Comparison of ENCODE assay signal across 9 cellular contexts in the genomic region with DNA sequence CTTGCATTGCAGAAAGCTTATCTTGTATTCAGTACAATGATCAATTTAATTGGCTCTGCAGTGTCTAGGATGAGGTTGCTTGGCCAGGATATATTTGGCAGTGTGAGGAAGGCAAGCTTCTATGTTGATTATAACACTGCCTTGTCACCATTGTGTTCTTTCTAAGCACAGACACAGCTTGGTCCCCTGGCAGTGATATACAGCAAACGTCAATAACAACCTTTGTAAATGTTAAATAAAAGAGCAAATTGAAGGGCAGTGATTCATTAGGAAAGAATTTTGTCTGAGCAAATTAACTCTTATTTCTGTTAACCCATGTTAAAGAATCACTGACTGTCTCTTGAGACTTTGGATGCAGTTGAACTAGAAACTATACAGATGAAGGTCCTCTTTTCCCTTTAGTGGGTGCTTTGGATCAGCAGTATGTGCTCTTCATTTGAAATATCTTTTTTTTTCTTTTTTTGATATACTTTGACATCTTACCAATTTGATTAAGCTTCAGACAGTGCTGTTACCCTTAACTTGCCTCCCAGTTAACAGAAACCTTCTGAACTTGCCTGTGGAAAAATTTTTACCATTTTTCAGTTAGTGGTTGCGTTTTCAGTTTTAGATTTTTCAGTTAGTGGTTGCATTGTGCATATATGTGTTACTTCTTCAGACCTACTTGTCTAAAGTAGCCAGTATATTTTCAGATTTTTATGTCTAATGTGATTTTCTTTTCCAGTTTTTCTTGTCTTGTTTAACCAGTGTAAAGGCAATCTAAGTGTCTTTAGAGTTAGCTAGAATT.
DNase-seq lines count a peak whose midpoint lies in the region; ATAC-seq, FAIRE-seq and TF ChIP-seq lines count a peak whose summit lies in the region.
"Had no signal": no experiment of that assay in that cellular context is flagged by ENCODE, and none has a peak within 500 bp of the region (broad histone marks: within the 10 kb centered on the region; RNA-seq: fewer than 3 reads in every experiment).

No MANE protein-coding gene starts in this region.

- CTCF ChIA-PET in activated CD8-positive, alpha-beta T cell treated with anti-CD3 and anti-CD28 coated beads for 36 hours (lab: Charles Lee): interaction anchor here (0.9 to 1.5 kb wide), 3 partner anchors 12 to 25 kb away, joined by 3 to 4 read pairs (median 4); no protein-coding TSS in a partner anchor
- CTCF ChIA-PET in activated naive CD4-positive, alpha-beta T cell treated with anti-CD3 and anti-CD28 coated beads for 36 hours (lab: Charles Lee): no interaction called here

- WGBS in hepatocyte (ENCODE audit: low lambda C conversion rate, missing lambda C conversion rate): 54% methylated on average over 2 of the region's 2 CpGs

- intact Hi-C loops in Right ventricle myocardium inferior (cut with DNase I): no loop called here
- intact Hi-C loops in activated CD8-positive, alpha-beta T cell treated with anti-CD3 and anti-CD28 coated beads for 36 hours (cut with micrococcal nuclease): no loop called here
- intact Hi-C loops in activated naive CD4-positive, alpha-beta T cell treated with anti-CD3 and anti-CD28 coated beads for 36 hours (cut with micrococcal nuclease): no loop called here

- peaks cover 32% of the 10 kb centered on the region for H3K4me1 Mint-ChIP-seq in activated CD8-positive, alpha-beta T cell treated with anti-CD3 and anti-CD28 coated beads for 36 hours (ENCODE audit: low read depth)
- peaks cover 15% of the 10 kb centered on the region for H3K4me1 Mint-ChIP-seq in activated naive CD4-positive, alpha-beta T cell treated with anti-CD3 and anti-CD28 coated beads for 36 hours (ENCODE audit: low read depth)

- no peak overlapping the region for H2AFZ ChIP-seq in hepatocyte

- H3K27ac Mint-ChIP-seq in activated CD8-positive, alpha-beta T cell treated with anti-CD3 and anti-CD28 coated beads for 36 hours: peak overlapping the region; percentile 78
- no peak overlapping the region for H3K27ac Mint-ChIP-seq in activated naive CD4-positive, alpha-beta T cell treated with anti-CD3 and anti-CD28 coated beads for 36 hours
- H3K27ac Mint-ChIP-seq: B cell had no signal

- POLR2A ChIA-PET in activated CD8-positive, alpha-beta T cell treated with anti-CD3 and anti-CD28 coated beads for 36 hours (lab: Charles Lee): no interaction called here

- H4K20me1 ChIP-seq in hepatocyte (ENCODE audit: insufficient read depth, poor library complexity, severe bottlenecking): peaks cover 4% of the 10 kb centered on the region

- H3K4me1 ChIP-seq in right atrium auricular region (peaks cover 0 to 17% of the 10 kb centered on the region in 2 donors), hepatocyte (ENCODE audit: insufficient read depth) (peaks cover 16% of the 10 kb centered on the region)

- H3K27me3 ChIP-seq in right atrium auricular region: no peaks in the 10 kb centered on the region
- H3K27me3 ChIP-seq in hepatocyte: no peaks in the 10 kb centered on the region

- TF ChIP-seq CTCF in right atrium auricular region (IDR thresholded peaks at IDR 0.05) (no peak), hepatocyte (IDR thresholded peaks at IDR 0.05; ENCODE audit: poor library complexity) (no peak)
- TF ChIP-seq CTCF in activated CD8-positive, alpha-beta T cell treated with anti-CD3 and anti-CD28 coated beads for 36 hours (IDR thresholded peaks at IDR 0.05): no peak

- H3K36me3 ChIP-seq in right atrium auricular region: no peaks in the 10 kb centered on the region
- no peaks in the 10 kb centered on the region for H3K36me3 ChIP-seq in hepatocyte (replicated peaks; ENCODE audit: insufficient read depth, low read depth)

- peak overlapping the region; percentile 16 for H3K4me3 Mint-ChIP-seq in activated CD8-positive, alpha-beta T cell treated with anti-CD3 and anti-CD28 coated beads for 36 hours
- H3K4me3 Mint-ChIP-seq in activated naive CD4-positive, alpha-beta T cell treated with anti-CD3 and anti-CD28 coated beads for 36 hours: no peak overlapping the region
- H3K4me3 Mint-ChIP-seq: B cell had no signal

- no peaks in the 10 kb centered on the region for H3K27me3 Mint-ChIP-seq in activated CD8-positive, alpha-beta T cell treated with anti-CD3 and anti-CD28 coated beads for 36 hours
- no peaks in the 10 kb centered on the region for H3K27me3 Mint-ChIP-seq in activated naive CD4-positive, alpha-beta T cell treated with anti-CD3 and anti-CD28 coated beads for 36 hours (ENCODE audit: low read depth)
- H3K27me3 Mint-ChIP-seq: B cell had no signal

- no peak for FAIRE-seq in urothelium cell line (lab: Jason Lieb, UNC)

- no peak for DNase-seq in Right ventricle myocardium inferior (ENCODE audit: missing footprints)
- no peak for DNase-seq in right atrium auricular region (ENCODE audit: low spot score)
- no peak for DNase-seq in activated CD8-positive, alpha-beta T cell treated with anti-CD3 and anti-CD28 coated beads for 36 hours
- DNase-seq in hepatocyte (ENCODE audit: low spot score): peak; percentile 4
- peak; percentile 7 for DNase-seq in urothelium cell line (ENCODE audit: low spot score)
- no peak for DNase-seq in activated naive CD4-positive, alpha-beta T cell treated with anti-CD3 and anti-CD28 coated beads for 36 hours
- DNase-seq in NCI-H82 treated with DMSO at 0.1 percent for 48 hours (lab: John Stamatoyannopoulos, UW; ENCODE audit: unreplicated experiment): no peak
- DNase-seq in NCI-H1436 (lab: John Stamatoyannopoulos, UW): no peak

- H3K9me3 Mint-ChIP-seq in activated CD8-positive, alpha-beta T cell treated with anti-CD3 and anti-CD28 coated beads for 36 hours: no peaks in the 10 kb centered on the region
- no peaks in the 10 kb centered on the region for H3K9me3 Mint-ChIP-seq in activated naive CD4-positive, alpha-beta T cell treated with anti-CD3 and anti-CD28 coated beads for 36 hours

- no peaks in the 10 kb centered on the region for H3K9me3 ChIP-seq in right atrium auricular region
- no peaks in the 10 kb centered on the region for H3K9me3 ChIP-seq in hepatocyte (ENCODE audit: low read depth)

- peaks cover 45% of the 10 kb centered on the region for H3K79me2 ChIP-seq in hepatocyte

- H3K36me3 Mint-ChIP-seq in activated CD8-positive, alpha-beta T cell treated with anti-CD3 and anti-CD28 coated beads for 36 hours (ENCODE audit: low read depth): peaks cover 13% of the 10 kb centered on the region
- H3K36me3 Mint-ChIP-seq in activated naive CD4-positive, alpha-beta T cell treated with anti-CD3 and anti-CD28 coated beads for 36 hours (ENCODE audit: low read depth): peaks cover 7% of the 10 kb centered on the region

- H3K4me3 ChIP-seq in right atrium auricular region: no peak overlapping the region
- no peak overlapping the region for H3K4me3 ChIP-seq in hepatocyte

- peak overlapping the region; percentile 0 for H3K4me2 ChIP-seq in hepatocyte

- no peak overlapping the region for H3K27ac ChIP-seq in right atrium auricular region
- no peak overlapping the region for H3K27ac ChIP-seq in hepatocyte

- no peaks in the 10 kb centered on the region for H3K9me2 ChIP-seq in hepatocyte (replicated peaks; ENCODE audit: insufficient read depth)

- ATAC-seq in Right ventricle myocardium inferior: peak; percentile 88
- peak; percentile 58 for ATAC-seq in activated CD8-positive, alpha-beta T cell treated with anti-CD3 and anti-CD28 coated beads for 36 hours

Comparison
In these comparisons a context has a peak if more than half of its experiments do, and no peak if none do; other contexts are left out.
1. DNase-seq: peak in hepatocyte (single experiment) and urothelium cell line (single experiment); none in Right ventricle myocardium inferior (single experiment), right atrium auricular region (single experiment), activated CD8-positive, alpha-beta T cell treated with anti-CD3 and anti-CD28 coated beads for 36 hours (single experiment), activated naive CD4-positive, alpha-beta T cell treated with anti-CD3 and anti-CD28 coated beads for 36 hours (single experiment), NCI-H82 treated with DMSO at 0.1 percent for 48 hours (single experiment) and NCI-H1436 (single experiment).